Comparison of ENCODE assay signal across 15 cellular contexts in genomic region chr9:88037285-88037845, GRCh38.
DNase-seq lines count a peak whose midpoint lies in the region; ATAC-seq, FAIRE-seq and TF ChIP-seq lines count a peak whose summit lies in the region.
"Had no signal": no experiment of that assay in that cellular context is flagged by ENCODE, and none has a peak within 500 bp of the region (broad histone marks: within the 10 kb centered on the region; RNA-seq: fewer than 3 reads in every experiment).

No MANE protein-coding gene starts in this region.

- intact Hi-C loops in HepG2 (cut with micrococcal nuclease; ENCODE audit: unreplicated experiment) = no loop called here
- intact Hi-C loops in right lobe of liver (cut with DNase I) = no loop called here
- intact Hi-C loops in posterior vena cava (cut with DNase I) = no loop called here

- BruUV-seq in HepG2 (replicated peaks; lab: Mats Ljungman, UMichigan) = no TSS peak

- H3K4me3 ChIP-seq in HepG2 (replicated peaks in 1 of 3; ENCODE audit: insufficient read depth in 1 of 3, low read depth in 2 of 3, low read length in 3 of 3) (no peak overlapping the region), right lobe of liver (no peak overlapping the region), H1 (ENCODE audit: extremely low read depth in 1 of 4, insufficient read depth in 2 of 4, low read depth in 3 of 4, low read length in 4 of 4) (no peak overlapping the region)
- H3K4me3 ChIP-seq in CD8-positive, alpha-beta memory T cell (ENCODE audit: low read length) = no peak overlapping the region

- H3K27me3 ChIP-seq in HepG2 (ENCODE audit: control insufficient read depth in 1 of 2, insufficient read depth in 2 of 2, low read length in 2 of 2) (no peaks in the 10 kb centered on the region), right lobe of liver (no peaks in the 10 kb centered on the region), H1 (replicated peaks in 1 of 4; ENCODE audit: control insufficient read depth in 3 of 4, extremely low read depth in 1 of 4, insufficient read depth in 3 of 4, low read length in 3 of 4) (no peaks in the 10 kb centered on the region)
- no peaks in the 10 kb centered on the region for H3K27me3 ChIP-seq in CD8-positive, alpha-beta memory T cell (ENCODE audit: insufficient read depth, low read length, poor library complexity, severe bottlenecking)

- TF ChIP-seq POLR2A in HepG2 (IDR thresholded peaks at IDR 0.05; ENCODE audit: insufficient read depth in 1 of 2, low read depth in 2 of 2, low read length in 2 of 2) = no peak
- TF ChIP-seq POLR2A in right lobe of liver (IDR thresholded peaks at IDR 0.05) = no peak
- TF ChIP-seq POLR2A in H1 (IDR thresholded peaks at IDR 0.05; ENCODE audit: control extremely low read depth in 1 of 2, low read depth in 2 of 2, low read length in 2 of 2) = no peak

- FAIRE-seq in HepG2 (lab: Jason Lieb, UNC) (no peak), H1 (lab: Jason Lieb, UNC) (no peak)
- FAIRE-seq: H54 had no signal

- H3K4me3 Mint-ChIP-seq in CD8-positive, alpha-beta memory T cell = no peak overlapping the region
- H3K4me3 Mint-ChIP-seq: CD14-positive monocyte; CD8-positive, alpha-beta T cell; HFFc6 had no signal

- CTCF ChIA-PET in HepG2 (lab: Yijun Ruan, JAX; ENCODE audit: low intra/inter-chr PET ratio, low total read pairs) = no interaction called here
- CTCF ChIA-PET in H1 (lab: Charles Lee; ENCODE audit: partially characterized antibody) = interaction anchor here (0.7 to 3.7 kb wide), 12 partner anchors 8 to 76 kb away, joined by 3 to 27 read pairs (median 6); partner anchors contain the start of gene CDK20
- CTCF ChIA-PET in CD8-positive, alpha-beta memory T cell (lab: Charles Lee) = no interaction called here

- H2BK120ac ChIP-seq in H1 (replicated peaks; ENCODE audit: low read depth, low read length) = no peak overlapping the region

- 0 out of 2 replicates have a peak overlapping the region, but pooled peaks have one; percentile 68 for H2BK12ac ChIP-seq in H1 (ENCODE audit: low read depth, low read length)

- no peak overlapping the region for H3K4ac ChIP-seq in H1 (replicated peaks; ENCODE audit: insufficient read length, low read depth, low read length)

- TF ChIP-seq CTCF in HepG2 (CRISPR knock-in tag; IDR thresholded peaks at IDR 0.05) (no peak), right lobe of liver (IDR thresholded peaks at IDR 0.05) (no peak), H1 (IDR thresholded peaks at IDR 0.05; ENCODE audit: control extremely low read depth in 1 of 3, insufficient read depth in 1 of 3, low read depth in 1 of 3, low read length in 3 of 3) (no peak)

- in situ Hi-C loops in HepG2 (cut with HindIII; ENCODE audit: extremely low pct_ligation_motif_present, low pct_unique_long_range_greater_than_20kb) = no loop called here

- WGBS in HepG2 (ENCODE audit: low lambda C conversion rate) = 6% methylated on average over 3 of the region's 3 CpGs
- 71% methylated on average over 3 of the region's 3 CpGs for WGBS in right lobe of liver (ENCODE audit: insufficient coverage, low coverage, low lambda C conversion rate, missing lambda C conversion rate)
- 77% methylated on average over 3 of the region's 3 CpGs; no CpG with 5 or more reads in 1 of the 2 experiments for WGBS in H1 (ENCODE audit: extremely low coverage in 1 of 2, insufficient coverage in 1 of 2, insufficient read length in 1 of 2, insufficient replicate concordance in 2 of 2, low coverage in 1 of 2, low lambda C conversion rate in 2 of 2, missing lambda C conversion rate in 1 of 2), 2 experiments

- no peaks in the 10 kb centered on the region for H3K79me1 ChIP-seq in H1 (ENCODE audit: low read depth, low read length)

- TF ChIP-seq RAD21 in HepG2 (CRISPR knock-in tag; IDR thresholded peaks at IDR 0.05) = no peak
- TF ChIP-seq RAD21 in H1 (IDR thresholded peaks at IDR 0.05 in 1 of 2, conservative IDR thresholded peaks at IDR 0.05 in 1 of 2; ENCODE audit: low read depth in 2 of 2, low read length in 2 of 2) = no peak

- H3K27ac Mint-ChIP-seq in CD8-positive, alpha-beta memory T cell = peak overlapping the region in 1 of 8 donors; percentile 87
- H3K27ac Mint-ChIP-seq: CD14-positive monocyte; CD8-positive, alpha-beta T cell; HFFc6 had no signal

- no peak overlapping the region for H2BK20ac ChIP-seq in H1 (ENCODE audit: low read length)

- ATAC-seq in HepG2 = no peak
- no peak for ATAC-seq in right lobe of liver
- ATAC-seq: CD8-positive, alpha-beta T cell had no signal

- H3K56ac ChIP-seq in H1 (replicated peaks; ENCODE audit: insufficient read length, low read depth, low read length) = no peak overlapping the region

- H3K27ac ChIP-seq in HepG2 (ENCODE audit: extremely low read length, insufficient read depth, low read length) (no peak overlapping the region), right lobe of liver (no peak overlapping the region), H1 (ENCODE audit: low read depth, low read length) (no peak overlapping the region)
- H3K27ac ChIP-seq in CD8-positive, alpha-beta memory T cell (ENCODE audit: low read depth, low read length) = no peak overlapping the region
- H3K27ac ChIP-seq: 22Rv1 had no signal

- H3K79me2 ChIP-seq in HepG2 (ENCODE audit: insufficient read depth, low read length) (no peaks in the 10 kb centered on the region), H1 (ENCODE audit: control insufficient read depth in 1 of 2, insufficient read depth in 2 of 2, low read length in 2 of 2) (no peaks in the 10 kb centered on the region)

- H2AK5ac ChIP-seq in H1 (ENCODE audit: low read depth, low read length) = no peak overlapping the region

- H4K91ac ChIP-seq in H1 (replicated peaks; ENCODE audit: insufficient read length, low read length) = no peak overlapping the region

- H4K8ac ChIP-seq in H1 (ENCODE audit: extremely low read depth, insufficient read depth, low read length) = no peak overlapping the region

- H3K4me1 Mint-ChIP-seq in CD8-positive, alpha-beta memory T cell = no peaks in the 10 kb centered on the region
- H3K4me1 Mint-ChIP-seq: CD14-positive monocyte had no signal

- no peak overlapping the region for H3K14ac ChIP-seq in H1 (ENCODE audit: insufficient read length)

- H2BK15ac ChIP-seq in H1 (ENCODE audit: low read length) = no peak overlapping the region

- H3K36me3 ChIP-seq in HepG2 (replicated peaks in 1 of 2; ENCODE audit: control insufficient read depth in 1 of 2, insufficient read depth in 2 of 2, low read length in 2 of 2) (no peaks in the 10 kb centered on the region), right lobe of liver (no peaks in the 10 kb centered on the region), H1 (ENCODE audit: control insufficient read depth in 2 of 4, insufficient read depth in 4 of 4, low read length in 3 of 4) (no peaks in the 10 kb centered on the region)
- no peaks in the 10 kb centered on the region for H3K36me3 ChIP-seq in CD8-positive, alpha-beta memory T cell (ENCODE audit: insufficient read depth, low read length)

- no peak overlapping the region for H2BK5ac ChIP-seq in H1 (ENCODE audit: low read depth, low read length)

- TF ChIP-seq EP300 in HepG2 (IDR thresholded peaks at IDR 0.05; ENCODE audit: low read depth in 2 of 2, low read length in 2 of 2) = no peak
- TF ChIP-seq EP300 in HepG2 (CRISPR knock-in tag; IDR thresholded peaks at IDR 0.05; ENCODE audit: borderline replicate concordance) = no peak
- no peak for TF ChIP-seq EP300 in H1 (IDR thresholded peaks at IDR 0.05; ENCODE audit: borderline replicate concordance in 1 of 2, low read depth in 2 of 2, low read length in 2 of 2)

- POLR2A ChIA-PET in HepG2 (lab: Yijun Ruan, JAX) = no interaction called here
- POLR2A ChIA-PET in H1 (lab: Charles Lee; ENCODE audit: partially characterized antibody) = no interaction called here
- POLR2A ChIA-PET in CD8-positive, alpha-beta memory T cell (lab: Charles Lee) = no interaction called here

- no peaks in the 10 kb centered on the region for H3K23me2 ChIP-seq in H1 (ENCODE audit: low read depth, low read length)

- H3K9ac ChIP-seq in HepG2 (ENCODE audit: insufficient read depth, low read depth, low read length) (no peak overlapping the region), H1 (replicated peaks in 1 of 4; ENCODE audit: extremely low read depth in 1 of 4, low read depth in 3 of 4, low read length in 3 of 4) (no peak overlapping the region)

- peaks cover 0 to 30% (median 28%) of the 10 kb centered on the region in 5 donors for H3K9me3 Mint-ChIP-seq in CD8-positive, alpha-beta memory T cell

- H3K18ac ChIP-seq in H1 (ENCODE audit: extremely low read depth, low read length) = no peak overlapping the region

- peaks cover 6 to 21% of the 10 kb centered on the region in 2 donors for H3K27me3 Mint-ChIP-seq in CD8-positive, alpha-beta memory T cell

- H4K5ac ChIP-seq in H1 (ENCODE audit: insufficient read length, low read depth, low read length) = no peak overlapping the region

- DNase-seq in HepG2 (ENCODE audit: low spot score) (no peak), right lobe of liver (no peak), H1 (ENCODE audit: low read depth in 1 of 2, low spot score in 2 of 2) (no peak), posterior vena cava (ENCODE audit: low spot score) (peak; percentile 5), germinal center (ENCODE audit: low spot score) (no peak)
- no peak for DNase-seq in stimulated activated CD4-positive, alpha-beta T cell treated with anti-CD3 and anti-CD28 coated beads, Interleukin-15, amount 100 ng/mL, for 24 hours
- no peak for DNase-seq in CD8-positive, alpha-beta memory T cell
- DNase-seq: Caco-2; CD8-positive, alpha-beta T cell; DND-41; GDM1; HFFc6 had no signal

- H3K23ac ChIP-seq in H1 (ENCODE audit: insufficient read length) = no peak overlapping the region

- H3K9me3 ChIP-seq in HepG2 (ENCODE audit: low read length) = peaks cover 20% of the 10 kb centered on the region
- H3K9me3 ChIP-seq in right lobe of liver = no peaks in the 10 kb centered on the region
- H3K9me3 ChIP-seq in H1 (ENCODE audit: insufficient read depth in 2 of 2, low read depth in 1 of 2, low read length in 1 of 2) = no peaks in the 10 kb centered on the region
- H3K9me3 ChIP-seq in CD8-positive, alpha-beta memory T cell (ENCODE audit: low read length) = peaks cover 4% of the 10 kb centered on the region
- H3K9me3 ChIP-seq: Caco-2 had no signal

- H2AFZ ChIP-seq in HepG2 (ENCODE audit: low read length) = no peak overlapping the region
- H2AFZ ChIP-seq in H1 (ENCODE audit: low read length) = peak overlapping the region; percentile 57; the same call in 1 of the 2 replicates

- H4K20me1 ChIP-seq in HepG2 (ENCODE audit: insufficient read depth, low read length) = no peaks in the 10 kb centered on the region
- H4K20me1 ChIP-seq in H1 (replicated peaks in 1 of 2; ENCODE audit: control insufficient read depth in 1 of 2, insufficient read depth in 2 of 2, low read length in 2 of 2) = no peaks in the 10 kb centered on the region

- H3K36me3 Mint-ChIP-seq in CD8-positive, alpha-beta memory T cell = peaks cover 0 to 14% (median 2%) of the 10 kb centered on the region in 3 donors
- H3K36me3 Mint-ChIP-seq: CD14-positive monocyte; CD8-positive, alpha-beta T cell had no signal

- H3K4me1 ChIP-seq in HepG2 (ENCODE audit: insufficient read depth, low read length) (no peaks in the 10 kb centered on the region), right lobe of liver (no peaks in the 10 kb centered on the region), H1 (replicated peaks in 1 of 4; ENCODE audit: control insufficient read depth in 3 of 4, insufficient read depth in 4 of 4, low read length in 3 of 4) (peaks cover 0 to 3% (median 0%) of the 10 kb centered on the region in 4 experiments; a peak in 1 of 7 replicates)
- no peaks in the 10 kb centered on the region for H3K4me1 ChIP-seq in CD8-positive, alpha-beta memory T cell (ENCODE audit: insufficient read depth, low read length)
- H3K4me1 ChIP-seq: Caco-2 had no signal

- H3K4me2 ChIP-seq in HepG2 (ENCODE audit: low read depth, low read length) (no peak overlapping the region), H1 (ENCODE audit: insufficient read depth in 1 of 2, low read depth in 2 of 2, low read length in 2 of 2) (no peak overlapping the region)

Comparison
In these comparisons a context has a peak if more than half of its experiments do, and no peak if none do; other contexts are left out.
1. Of the 41 proteins assayed by ChIP-seq in both HepG2 and H1: peak only in HepG2: none; only in H1: SRF; in both: none; in neither: 40.